In the genomic region with DNA sequence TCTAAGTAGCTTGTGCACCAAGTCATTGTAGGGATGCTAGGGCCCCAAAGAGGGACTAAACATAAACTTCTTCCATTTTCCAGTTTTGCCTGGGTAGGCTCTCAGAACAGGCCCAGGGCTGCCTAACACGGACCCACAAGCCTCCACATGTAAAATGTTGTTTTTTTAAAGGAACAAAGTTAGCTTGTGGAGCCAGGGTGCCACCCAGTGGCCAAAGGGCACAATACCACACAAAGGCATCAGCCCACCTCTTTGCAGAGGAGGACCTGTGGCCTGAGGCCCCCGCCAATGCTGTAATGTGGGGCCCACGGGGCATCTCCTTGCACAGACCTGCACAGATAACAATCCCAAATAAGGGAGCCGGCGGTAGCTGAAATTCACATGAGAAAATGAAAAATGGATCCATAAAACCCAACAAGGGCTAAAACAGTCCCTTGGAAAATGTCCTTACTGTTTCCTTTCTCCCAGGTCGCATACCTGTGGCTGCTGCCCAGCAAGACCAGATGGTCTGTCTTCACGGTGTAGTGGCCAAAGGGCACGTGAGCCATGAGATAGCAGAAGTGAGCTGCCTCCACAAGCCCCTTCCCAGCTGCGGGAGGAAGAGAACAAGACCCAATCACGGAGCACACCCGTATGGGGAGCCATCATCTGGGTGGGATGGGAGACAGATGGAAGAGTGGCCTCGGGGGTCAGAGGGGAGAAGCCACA, we compare ENCODE assay signal across 9 cellular contexts. TPM values are rescaled to one million over a fixed set of nuclear protein-coding genes. Genes with fewer than 3 reads are reported as not detected.
DNase-seq lines count a peak whose midpoint lies in the region; TF ChIP-seq lines count a peak whose summit lies in the region.
"Had no signal": no experiment of that assay in that cellular context is flagged by ENCODE, and none has a peak within 500 bp of the region (broad histone marks: within the 10 kb centered on the region; RNA-seq: fewer than 3 reads in every experiment).

No MANE protein-coding gene starts in this region.

- peaks cover 5% of the 10 kb centered on the region for H3K4me1 Mint-ChIP-seq in endodermal cell

- no peaks in the 10 kb centered on the region for H3K9me3 Mint-ChIP-seq in endodermal cell

- H3K4me3 Mint-ChIP-seq in endodermal cell: no peak overlapping the region

- no peak overlapping the region for H3K4me3 ChIP-seq in NB4 (ENCODE audit: low read depth, low read length)
- H3K4me3 ChIP-seq in endodermal cell (ENCODE audit: low read length): no peak overlapping the region

- WGBS in endodermal cell (ENCODE audit: insufficient coverage in 1 of 2, insufficient read length in 1 of 2), 2 experiments: 49 to 64% methylated on average over 6 to 12 of the region's 12 CpGs

- H3K9me3 ChIP-seq in endodermal cell (ENCODE audit: control insufficient read depth, low read length): no peaks in the 10 kb centered on the region

- peak; percentile 54 for DNase-seq in stimulated activated CD4-positive, alpha-beta T cell treated with anti-CD3 and anti-CD28 coated beads, Interleukin-15, amount 100 ng/mL, for 24 hours
- no peak for DNase-seq in stimulated activated CD4-positive, alpha-beta T cell treated with anti-CD3 and anti-CD28 coated beads, Interleukin-12 subunit alpha, Interleukin-12 subunit beta, amount 100 ng/mL, for 4 hours
- DNase-seq in HCEC 1CT: peak; percentile 54
- DNase-seq in NB4 (ENCODE audit: low read depth): peak; percentile 64
- DNase-seq in SKM-1 treated with dmso at 0.1 percent for 144 hours (lab: John Stamatoyannopoulos, UW; ENCODE audit: unreplicated experiment): peak; percentile 60
- DNase-seq in endodermal cell: peak; percentile 93
- peak; percentile 46 for DNase-seq in middle frontal gyrus (ENCODE audit: extremely low spot score, low spot score)
- no peak for DNase-seq in OCI-M2 (lab: John Stamatoyannopoulos, UW; ENCODE audit: unreplicated experiment)

- TF ChIP-seq POLR2A in NB4 (IDR thresholded peaks at IDR 0.05; ENCODE audit: extremely low read depth, insufficient read length): no peak

- peaks cover 11% of the 10 kb centered on the region for H3K27me3 ChIP-seq in endodermal cell (ENCODE audit: control insufficient read depth, insufficient read depth, low read length, poor library complexity, severe bottlenecking)

- no peaks in the 10 kb centered on the region for H3K36me3 ChIP-seq in endodermal cell (ENCODE audit: control insufficient read depth, insufficient read depth, low read length)

- H3K9ac ChIP-seq in endodermal cell (ENCODE audit: extremely low read depth, low read length, poor library complexity, severe bottlenecking): no peak overlapping the region

- H3K4me1 ChIP-seq in endodermal cell (ENCODE audit: control insufficient read depth, insufficient read depth, low read length): no peaks in the 10 kb centered on the region

- no peaks in the 10 kb centered on the region for H3K36me3 Mint-ChIP-seq in endodermal cell (ENCODE audit: low read depth)

- no peak overlapping the region for H3K27ac ChIP-seq in endodermal cell (ENCODE audit: low read depth, low read length)

- no peak overlapping the region for H3K27ac Mint-ChIP-seq in endodermal cell

- H3K27me3 Mint-ChIP-seq in endodermal cell (ENCODE audit: insufficient read depth): peaks cover 9% of the 10 kb centered on the region

- TF ChIP-seq CTCF in NB4 (IDR thresholded peaks at IDR 0.05; ENCODE audit: low read depth, low read length) (peak; percentile 80), endodermal cell (conservative IDR thresholded peaks at IDR 0.05) (peak; percentile 92)

RNA-seq across cellular contexts. Expression of a gene that starts 23.8 kb away (rescaled TPM):
- 1 to 10 TPM in 1 of 2 donors, under 1 TPM in 1; 0.90 to 1.7 TPM for total RNA-seq in endodermal cell
- polyA plus RNA-seq in endodermal cell (2013, experiment 1 of 2): 1.4 TPM
- 1.7 TPM for polyA plus RNA-seq in endodermal cell (2013, experiment 2 of 2)
- total RNA-seq: mononuclear cell had no signal

Comparison
In these comparisons a context has a peak if more than half of its experiments do, and no peak if none do; other contexts are left out.
1. DNase-seq: peak in stimulated activated CD4-positive, alpha-beta T cell treated with anti-CD3 and anti-CD28 coated beads, Interleukin-15, amount 100 ng/mL, for 24 hours (single experiment), HCEC 1CT (single experiment), NB4 (single experiment), SKM-1 treated with dmso at 0.1 percent for 144 hours (single experiment), endodermal cell (single experiment) and middle frontal gyrus (single experiment); none in stimulated activated CD4-positive, alpha-beta T cell treated with anti-CD3 and anti-CD28 coated beads, Interleukin-12 subunit alpha, Interleukin-12 subunit beta, amount 100 ng/mL, for 4 hours (single experiment) and OCI-M2 (single experiment).